In the genomic region with DNA sequence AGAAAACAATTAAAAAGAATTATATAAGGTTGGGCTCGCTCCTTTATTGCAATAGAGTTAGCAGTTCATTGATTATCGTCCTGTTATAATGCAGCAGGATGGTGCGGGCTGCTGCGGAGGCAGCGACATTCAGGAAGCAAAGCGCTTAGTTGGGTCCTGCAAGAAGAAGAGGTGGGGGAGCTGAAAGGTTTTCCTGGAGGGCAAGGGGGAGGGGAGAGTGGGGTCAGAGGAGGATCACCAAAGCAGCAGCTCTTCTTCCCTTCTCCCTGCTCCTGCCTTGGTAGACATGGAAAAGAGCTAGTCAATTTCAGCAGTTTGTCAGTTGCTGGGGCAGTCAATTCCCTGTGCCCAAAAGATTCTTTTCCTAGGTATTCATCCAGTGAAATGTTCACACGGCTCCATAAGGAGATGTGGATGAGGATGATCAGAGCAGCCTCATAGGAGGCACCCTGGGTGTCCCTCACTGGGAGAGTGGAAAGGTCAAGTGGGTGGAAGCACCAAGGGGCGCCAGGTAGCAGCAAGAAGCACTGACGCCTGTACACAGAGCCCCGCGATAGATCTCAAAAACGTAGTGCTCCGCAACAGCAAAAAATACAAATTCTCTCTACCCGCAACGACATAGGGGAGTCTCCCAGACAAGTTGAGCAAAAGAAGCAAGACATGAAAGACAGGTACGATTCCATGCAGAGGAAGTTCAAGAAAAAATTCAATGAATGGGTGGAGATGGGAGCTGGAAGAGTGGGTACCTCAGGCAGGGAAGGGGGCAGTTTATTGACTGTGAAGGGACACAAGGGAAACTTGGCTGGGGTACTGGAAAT, we compare ENCODE assay signal across 21 cellular contexts. TPM values are rescaled to one million over a fixed set of nuclear protein-coding genes. Genes with fewer than 3 reads are reported as not detected.
A peak's percentile ranks its signal among the peaks of the same experiment; 100 is the strongest.
DNase-seq lines count a peak whose midpoint lies in the region; ATAC-seq and TF ChIP-seq lines count a peak whose summit lies in the region.
"Had no signal": no experiment of that assay in that cellular context is flagged by ENCODE, and none has a peak within 500 bp of the region (broad histone marks: within the 10 kb centered on the region; RNA-seq: fewer than 3 reads in every experiment).

No MANE protein-coding gene starts in this region.

- WGBS in smooth muscle cell (ENCODE audit: low lambda C conversion rate), result 49% methylated on average over 16 of the region's 16 CpGs

- H3K4me3 Mint-ChIP-seq in WTC11, result peak overlapping the region; percentile 53
- H3K4me3 Mint-ChIP-seq in activated CD4-positive, alpha-beta T cell treated with anti-CD3 and anti-CD28 coated beads, Interleukin-2, amount 10 ng/mL, durations not matched to agents 24 days and 14 days, result no peak overlapping the region
- H3K4me3 Mint-ChIP-seq: activated CD4-positive, alpha-beta memory T cell treated with anti-CD3 and anti-CD28 coated beads, Interleukin-2, amount 10 ng/mL, durations not matched to agents 7 days and 5 days; naive B cell had no signal

- POLR2A ChIA-PET in HEK293 (lab: Yijun Ruan, JAX) (no interaction called here), WTC11 (lab: Charles Lee) (interaction anchor here (1.1 to 1.4 kb wide), 2 partner anchors 18 to 21 kb away, joined by 3 to 5 read pairs; no protein-coding TSS in a partner anchor)

- no peaks in the 10 kb centered on the region for H3K9me3 Mint-ChIP-seq in WTC11
- H3K9me3 Mint-ChIP-seq in activated CD4-positive, alpha-beta T cell treated with anti-CD3 and anti-CD28 coated beads, Interleukin-2, amount 10 ng/mL, durations not matched to agents 24 days and 14 days, result no peaks in the 10 kb centered on the region
- H3K9me3 Mint-ChIP-seq: activated CD4-positive, alpha-beta memory T cell treated with anti-CD3 and anti-CD28 coated beads, Interleukin-2, amount 10 ng/mL, durations not matched to agents 7 days and 5 days had no signal

- no peak overlapping the region for H3K27ac ChIP-seq in HEK293 (ENCODE audit: extremely low read depth, low read depth, low read length)
- no peak overlapping the region for H3K27ac ChIP-seq in smooth muscle cell (ENCODE audit: low read depth)
- H3K27ac ChIP-seq: cardiac muscle cell, parathyroid adenoma, uterus had no signal

- H3F3A ChIP-seq in smooth muscle cell (ENCODE audit: low read depth), result no peaks in the 10 kb centered on the region

- H3K27ac Mint-ChIP-seq in WTC11, result no peak overlapping the region
- no peak overlapping the region for H3K27ac Mint-ChIP-seq in activated CD4-positive, alpha-beta T cell treated with anti-CD3 and anti-CD28 coated beads, Interleukin-2, amount 10 ng/mL, durations not matched to agents 24 days and 14 days
- H3K27ac Mint-ChIP-seq: activated CD4-positive, alpha-beta memory T cell treated with anti-CD3 and anti-CD28 coated beads, Interleukin-2, amount 10 ng/mL, durations not matched to agents 7 days and 5 days had no signal

- CTCF ChIA-PET in HEK293 (lab: Yijun Ruan, JAX) (interaction anchor here (0.6 to 3.5 kb wide), 9 partner anchors 11 to 203 kb away, joined by 3 to 20 read pairs (median 3); no protein-coding TSS in a partner anchor), WTC11 (lab: Charles Lee) (interaction anchor here (0.7 to 2.9 kb wide), 9 partner anchors 12 to 348 kb away, joined by 3 to 28 read pairs (median 9); a partner anchor contains a TSS)

- ATAC-seq in WTC11 (peak; percentile 64), left lobe of liver (no peak)

- no peak overlapping the region for H3K4me3 ChIP-seq in HEK293 (ENCODE audit: low read depth, low read length)
- H3K4me3 ChIP-seq in smooth muscle cell, result no peak overlapping the region
- H3K4me3 ChIP-seq: cardiac muscle cell, uterus had no signal

- H3K4me2 ChIP-seq in smooth muscle cell, result peak overlapping the region; percentile 79

- H3K36me3 ChIP-seq in HEK293 (ENCODE audit: control insufficient read depth in 2 of 2, insufficient read depth in 1 of 2, low read length in 2 of 2) (no peaks in the 10 kb centered on the region), smooth muscle cell (ENCODE audit: low read depth) (no peaks in the 10 kb centered on the region)
- H3K36me3 ChIP-seq: cardiac muscle cell, uterus had no signal

- no peak overlapping the region for H3K9ac ChIP-seq in smooth muscle cell (ENCODE audit: low read depth)
- H3K9ac ChIP-seq: parathyroid adenoma had no signal

- no peak for DNase-seq in WTC11 (ENCODE audit: low spot score)
- DNase-seq in iPS-NIHi11 (ENCODE audit: low spot score), result peak; percentile 45
- no peak for DNase-seq in smooth muscle cell (lab: John Stamatoyannopoulos, UW; ENCODE audit: unreplicated experiment)
- DNase-seq in left lobe of liver (ENCODE audit: low spot score), result no peak
- DNase-seq in HUDEP-2 (lab: John Stamatoyannopoulos, UW; ENCODE audit: unreplicated experiment in 76 of 76), result no peak
- DNase-seq in activated CD4-positive, alpha-beta T cell treated with anti-CD3 and anti-CD28 coated beads, Interleukin-2, amount 10 ng/mL, durations not matched to agents 24 days and 14 days, result no peak
- DNase-seq: activated CD4-positive, alpha-beta memory T cell treated with anti-CD3 and anti-CD28 coated beads, Interleukin-2, amount 10 ng/mL, durations not matched to agents 7 days and 5 days; activated CD4-positive, CD25-positive, alpha-beta regulatory T cell; activated naive CD4-positive, alpha-beta T cell treated with Interleukin-2 at 50 U/mL for 16 hours; activated T-cell treated with anti-CD3 and anti-CD28 coated beads for 4 hours; GDM1; hippocampal formation; Kasumi-1; mesenchymal stem cell; naive B cell; NCI-H187 treated with DMSO at 0.1 percent for 48 hours; T1000 had no signal

- H3K27me3 Mint-ChIP-seq in WTC11 (ENCODE audit: low read depth), result peaks cover 7% of the 10 kb centered on the region
- H3K27me3 Mint-ChIP-seq in activated CD4-positive, alpha-beta T cell treated with anti-CD3 and anti-CD28 coated beads, Interleukin-2, amount 10 ng/mL, durations not matched to agents 24 days and 14 days, result peaks cover 26% of the 10 kb centered on the region

- intact Hi-C loops in activated CD4-positive, alpha-beta T cell treated with anti-CD3 and anti-CD28 coated beads, Interleukin-2, amount 10 ng/mL, durations not matched to agents 24 days and 14 days (cut with micrococcal nuclease), result no loop called here

- no peaks in the 10 kb centered on the region for H4K20me1 ChIP-seq in smooth muscle cell (ENCODE audit: low read depth)

- no peak for TF ChIP-seq CTCF in HEK293 (tag by site-specific recombination; IDR thresholded peaks at IDR 0.05)
- TF ChIP-seq CTCF in WTC11 (IDR thresholded peaks at IDR 0.05), result no peak
- no peak for TF ChIP-seq CTCF in smooth muscle cell (IDR thresholded peaks at IDR 0.05; ENCODE audit: borderline replicate concordance, insufficient read depth, poor library complexity, severe bottlenecking)

- H2AFZ ChIP-seq in smooth muscle cell (ENCODE audit: low read depth), result peak overlapping the region; percentile 43
- H2AFZ ChIP-seq: parathyroid adenoma had no signal

- H3K4me1 Mint-ChIP-seq in WTC11, result peaks cover 34% of the 10 kb centered on the region
- no peaks in the 10 kb centered on the region for H3K4me1 Mint-ChIP-seq in activated CD4-positive, alpha-beta T cell treated with anti-CD3 and anti-CD28 coated beads, Interleukin-2, amount 10 ng/mL, durations not matched to agents 24 days and 14 days
- H3K4me1 Mint-ChIP-seq: activated CD4-positive, alpha-beta memory T cell treated with anti-CD3 and anti-CD28 coated beads, Interleukin-2, amount 10 ng/mL, durations not matched to agents 7 days and 5 days had no signal

- H3K9me3 ChIP-seq in HEK293 (ENCODE audit: control insufficient read depth, insufficient read depth, low read depth, low read length) (no peaks in the 10 kb centered on the region), smooth muscle cell (replicated peaks; ENCODE audit: low read depth) (no peaks in the 10 kb centered on the region)
- H3K9me3 ChIP-seq: uterus had no signal

- no peaks in the 10 kb centered on the region for H3K36me3 Mint-ChIP-seq in WTC11
- no peaks in the 10 kb centered on the region for H3K36me3 Mint-ChIP-seq in activated CD4-positive, alpha-beta T cell treated with anti-CD3 and anti-CD28 coated beads, Interleukin-2, amount 10 ng/mL, durations not matched to agents 24 days and 14 days (ENCODE audit: low read depth)
- H3K36me3 Mint-ChIP-seq: naive B cell had no signal

- no peaks in the 10 kb centered on the region for H3K27me3 ChIP-seq in smooth muscle cell (ENCODE audit: low read depth)
- H3K27me3 ChIP-seq: cardiac muscle cell, uterus had no signal

- H3K79me2 ChIP-seq in smooth muscle cell (ENCODE audit: low read depth), result no peaks in the 10 kb centered on the region
- H3K79me2 ChIP-seq: parathyroid adenoma had no signal

- peaks cover 12% of the 10 kb centered on the region for H3K4me1 ChIP-seq in HEK293 (ENCODE audit: control insufficient read depth, insufficient read depth, low read length)
- H3K4me1 ChIP-seq in smooth muscle cell (ENCODE audit: low read depth), result peaks cover 15% of the 10 kb centered on the region
- H3K4me1 ChIP-seq: parathyroid adenoma, uterus had no signal

TF ChIP-seq in HEK293, 187 proteins besides CTCF, POLR2A, EP300 and RAD21 (continues in another document):
- TF ChIP-seq ZNF311 (tag by site-specific recombination; IDR thresholded peaks at IDR 0.05; ENCODE audit: borderline replicate concordance), result no peak
- peak; percentile 37; the same call in 1 of the 2 replicates for TF ChIP-seq ZIC2 (tag by site-specific recombination; IDR thresholded peaks at IDR 0.05)
- no peak for TF ChIP-seq ZNF785 (tag by site-specific recombination; IDR thresholded peaks at IDR 0.05)

TF ChIP-seq in WTC11, 78 proteins besides CTCF, POLR2A, EP300 and RAD21 (continues in another document):
- TF ChIP-seq, protein P1, sequence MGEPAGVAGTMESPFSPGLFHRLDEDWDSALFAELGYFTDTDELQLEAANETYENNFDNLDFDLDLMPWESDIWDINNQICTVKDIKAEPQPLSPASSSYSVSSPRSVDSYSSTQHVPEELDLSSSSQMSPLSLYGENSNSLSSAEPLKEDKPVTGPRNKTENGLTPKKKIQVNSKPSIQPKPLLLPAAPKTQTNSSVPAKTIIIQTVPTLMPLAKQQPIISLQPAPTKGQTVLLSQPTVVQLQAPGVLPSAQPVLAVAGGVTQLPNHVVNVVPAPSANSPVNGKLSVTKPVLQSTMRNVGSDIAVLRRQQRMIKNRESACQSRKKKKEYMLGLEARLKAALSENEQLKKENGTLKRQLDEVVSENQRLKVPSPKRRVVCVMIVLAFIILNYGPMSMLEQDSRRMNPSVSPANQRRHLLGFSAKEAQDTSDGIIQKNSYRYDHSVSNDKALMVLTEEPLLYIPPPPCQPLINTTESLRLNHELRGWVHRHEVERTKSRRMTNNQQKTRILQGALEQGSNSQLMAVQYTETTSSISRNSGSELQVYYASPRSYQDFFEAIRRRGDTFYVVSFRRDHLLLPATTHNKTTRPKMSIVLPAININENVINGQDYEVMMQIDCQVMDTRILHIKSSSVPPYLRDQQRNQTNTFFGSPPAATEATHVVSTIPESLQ (CRISPR knock-in tag; IDR thresholded peaks at IDR 0.05), result no peak
- no peak for TF ChIP-seq TP53 (CRISPR knock-in tag; IDR thresholded peaks at IDR 0.05)

RNA-seq across cellular contexts. Expression of a gene that starts 17.3 kb away (rescaled TPM):
- total RNA-seq in WTC11 (2021), result 147 to 195 TPM (median 147 TPM) in 3 replicates
- 14.2 and 21.7 TPM in 2 replicates for total RNA-seq in smooth muscle cell
- polyA plus RNA-seq in smooth muscle cell, result 32.9 and 33.5 TPM in 2 replicates
- total RNA-seq in left lobe of liver, result 0.65 TPM
- 7.7 and 8.3 TPM in 2 replicates for total RNA-seq in activated CD4-positive, alpha-beta T cell treated with anti-CD3 and anti-CD28 coated beads, Interleukin-2, amount 10 ng/mL, durations not matched to agents 24 days and 14 days
